11 cellular contexts compared by ENCODE assay signal in the genomic region with DNA sequence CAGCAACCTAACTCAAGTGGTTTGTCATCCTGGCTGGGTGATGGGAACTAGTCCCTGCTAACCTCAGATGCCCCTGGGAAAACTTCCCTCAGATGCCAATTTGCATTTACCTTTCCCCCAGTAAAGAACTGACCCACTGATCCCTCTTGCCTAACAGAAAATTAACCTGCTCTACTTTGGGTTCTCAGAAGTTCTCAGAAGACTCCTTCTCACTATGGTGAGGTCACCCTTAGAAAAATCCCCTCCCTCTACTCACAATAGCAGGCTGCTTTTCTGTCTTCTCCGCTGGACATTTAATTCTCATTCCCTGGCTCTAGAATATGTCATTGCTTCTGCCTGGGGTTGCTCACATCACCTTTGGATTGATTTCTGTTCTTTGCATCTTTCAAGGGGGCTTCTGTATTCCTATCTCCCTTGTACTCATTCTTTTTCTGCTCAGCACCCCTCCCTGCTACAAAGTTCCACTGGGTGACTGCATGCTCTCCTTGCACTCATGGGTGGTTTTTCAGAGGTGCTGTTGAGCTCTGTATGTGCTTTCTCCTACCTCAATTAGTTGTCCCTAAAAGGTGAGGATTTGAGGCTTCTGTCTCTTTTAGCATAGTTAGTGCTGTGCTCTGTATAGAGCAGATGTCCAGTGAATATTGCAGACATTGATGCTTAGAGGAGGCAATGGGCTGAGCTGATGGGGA. TPM values are rescaled to one million over a fixed set of nuclear protein-coding genes. Genes with fewer than 3 reads are reported as not detected.
A peak's percentile ranks its signal among the peaks of the same experiment; 100 is the strongest.
DNase-seq lines count a peak whose midpoint lies in the region; ATAC-seq, FAIRE-seq and TF ChIP-seq lines count a peak whose summit lies in the region.
"Had no signal": no experiment of that assay in that cellular context is flagged by ENCODE, and none has a peak within 500 bp of the region (broad histone marks: within the 10 kb centered on the region; RNA-seq: fewer than 3 reads in every experiment).

No MANE protein-coding gene starts in this region.

- H3K4me1 Mint-ChIP-seq in activated T-helper 1 cell treated with anti-CD3 and anti-CD28 coated beads, Interleukin-12 subunit alpha, Interleukin-12 subunit beta, Interleukin-2, Interleukin-4 antibody, amounts not matched to agents 30 ng/mL and 10 ng/mL and 1 ng/mL, durations not matched to agents 14 hours and 24 hours and 36 hours (ENCODE audit: low read depth) = peaks cover 41% of the 10 kb centered on the region
- H3K4me1 Mint-ChIP-seq in activated T-helper 2 cell treated with anti-CD3 and anti-CD28 coated beads, Interferon-gamma antibody, Interleukin-2, Interleukin-4, amounts not matched to agents 10 μg/mL and 5 μg/mL and 100 μg/mL, durations not matched to agents 14 hours and 24 hours and 36 hours (ENCODE audit: low read depth) = peaks cover 17% of the 10 kb centered on the region

- H3K27me3 ChIP-seq in GM06990 (replicated peaks; ENCODE audit: control insufficient read depth, insufficient read depth, low read length) = no peaks in the 10 kb centered on the region

- no peaks in the 10 kb centered on the region for H3K9me3 Mint-ChIP-seq in activated T-helper 1 cell treated with anti-CD3 and anti-CD28 coated beads, Interleukin-12 subunit alpha, Interleukin-12 subunit beta, Interleukin-2, Interleukin-4 antibody, amounts not matched to agents 30 ng/mL and 10 ng/mL and 1 ng/mL, durations not matched to agents 14 hours and 24 hours and 36 hours
- H3K9me3 Mint-ChIP-seq in activated T-helper 2 cell treated with anti-CD3 and anti-CD28 coated beads, Interferon-gamma antibody, Interleukin-2, Interleukin-4, amounts not matched to agents 10 μg/mL and 5 μg/mL and 100 μg/mL, durations not matched to agents 14 hours and 24 hours and 36 hours = no peaks in the 10 kb centered on the region

- no peaks in the 10 kb centered on the region for H3K36me3 ChIP-seq in GM06990 (ENCODE audit: control insufficient read depth, insufficient read depth, low read length)

- peak; percentile 56 for ATAC-seq in GM18909 (IDR thresholded peaks at IDR 0.05; ENCODE audit: poor library complexity, unreplicated experiment)
- ATAC-seq in HG02763 (IDR thresholded peaks at IDR 0.05; ENCODE audit: unreplicated experiment) = peak; percentile 46

- H3K27me3 Mint-ChIP-seq in activated T-helper 1 cell treated with anti-CD3 and anti-CD28 coated beads, Interleukin-12 subunit alpha, Interleukin-12 subunit beta, Interleukin-2, Interleukin-4 antibody, amounts not matched to agents 30 ng/mL and 10 ng/mL and 1 ng/mL, durations not matched to agents 14 hours and 24 hours and 36 hours (ENCODE audit: insufficient read depth) = no peaks in the 10 kb centered on the region
- H3K27me3 Mint-ChIP-seq in activated T-helper 2 cell treated with anti-CD3 and anti-CD28 coated beads, Interferon-gamma antibody, Interleukin-2, Interleukin-4, amounts not matched to agents 10 μg/mL and 5 μg/mL and 100 μg/mL, durations not matched to agents 14 hours and 24 hours and 36 hours (ENCODE audit: low read depth) = no peaks in the 10 kb centered on the region

- no peaks in the 10 kb centered on the region for H3K36me3 Mint-ChIP-seq in activated T-helper 1 cell treated with anti-CD3 and anti-CD28 coated beads, Interleukin-12 subunit alpha, Interleukin-12 subunit beta, Interleukin-2, Interleukin-4 antibody, amounts not matched to agents 30 ng/mL and 10 ng/mL and 1 ng/mL, durations not matched to agents 14 hours and 24 hours and 36 hours (ENCODE audit: low read depth)
- no peaks in the 10 kb centered on the region for H3K36me3 Mint-ChIP-seq in activated T-helper 2 cell treated with anti-CD3 and anti-CD28 coated beads, Interferon-gamma antibody, Interleukin-2, Interleukin-4, amounts not matched to agents 10 μg/mL and 5 μg/mL and 100 μg/mL, durations not matched to agents 14 hours and 24 hours and 36 hours (ENCODE audit: low read depth)

- H3K27ac Mint-ChIP-seq in activated T-helper 1 cell treated with anti-CD3 and anti-CD28 coated beads, Interleukin-12 subunit alpha, Interleukin-12 subunit beta, Interleukin-2, Interleukin-4 antibody, amounts not matched to agents 30 ng/mL and 10 ng/mL and 1 ng/mL, durations not matched to agents 14 hours and 24 hours and 36 hours = peak overlapping the region; percentile 11
- no peak overlapping the region for H3K27ac Mint-ChIP-seq in activated T-helper 2 cell treated with anti-CD3 and anti-CD28 coated beads, Interferon-gamma antibody, Interleukin-2, Interleukin-4, amounts not matched to agents 10 μg/mL and 5 μg/mL and 100 μg/mL, durations not matched to agents 14 hours and 24 hours and 36 hours

- no peak for TF ChIP-seq CTCF in GM06990 (IDR thresholded peaks at IDR 0.05; ENCODE audit: insufficient read depth, low read length, poor library complexity, severe bottlenecking)

- FAIRE-seq in urothelium cell line (lab: Jason Lieb, UNC) = no peak
- FAIRE-seq: astrocyte, TTC549 had no signal

- DNase-seq in GM06990 (ENCODE audit: extremely low read depth, insufficient read length) = peak; percentile 58
- DNase-seq in activated T-helper 1 cell treated with anti-CD3 and anti-CD28 coated beads, Interleukin-12 subunit alpha, Interleukin-12 subunit beta, Interleukin-2, Interleukin-4 antibody, amounts not matched to agents 30 ng/mL and 10 ng/mL and 1 ng/mL, durations not matched to agents 14 hours and 24 hours and 36 hours (ENCODE audit: low spot score) = no peak
- no peak for DNase-seq in urothelium cell line (ENCODE audit: low spot score)
- no peak for DNase-seq in stimulated activated CD4-positive, alpha-beta T cell treated with anti-CD3 and anti-CD28 coated beads, Interleukin-12 subunit alpha, Interleukin-12 subunit beta, amount 100 ng/mL, for 4 hours
- DNase-seq in activated T-helper 2 cell treated with anti-CD3 and anti-CD28 coated beads, Interferon-gamma antibody, Interleukin-2, Interleukin-4, amounts not matched to agents 10 μg/mL and 5 μg/mL and 100 μg/mL, durations not matched to agents 14 hours and 24 hours and 36 hours (ENCODE audit: low spot score) = no peak
- DNase-seq in cortex of kidney (lab: John Stamatoyannopoulos, UW) = no peak

- H3K4me3 ChIP-seq in GM06990 (replicated peaks; ENCODE audit: low read depth, low read length) = peak overlapping the region; percentile 36

- no peak overlapping the region for H3K4me3 Mint-ChIP-seq in activated T-helper 1 cell treated with anti-CD3 and anti-CD28 coated beads, Interleukin-12 subunit alpha, Interleukin-12 subunit beta, Interleukin-2, Interleukin-4 antibody, amounts not matched to agents 30 ng/mL and 10 ng/mL and 1 ng/mL, durations not matched to agents 14 hours and 24 hours and 36 hours
- H3K4me3 Mint-ChIP-seq in activated T-helper 2 cell treated with anti-CD3 and anti-CD28 coated beads, Interferon-gamma antibody, Interleukin-2, Interleukin-4, amounts not matched to agents 10 μg/mL and 5 μg/mL and 100 μg/mL, durations not matched to agents 14 hours and 24 hours and 36 hours (ENCODE audit: low read depth) = no peak overlapping the region

- intact Hi-C loops in activated T-helper 1 cell treated with anti-CD3 and anti-CD28 coated beads, Interleukin-12 subunit alpha, Interleukin-12 subunit beta, Interleukin-2, Interleukin-4 antibody, amounts not matched to agents 30 ng/mL and 10 ng/mL and 1 ng/mL, durations not matched to agents 14 hours and 24 hours and 36 hours (cut with micrococcal nuclease) = loop anchor here (2.0 kb wide), 1 partner anchor 18 kb away; no protein-coding TSS in a partner anchor
- intact Hi-C loops in activated T-helper 2 cell treated with anti-CD3 and anti-CD28 coated beads, Interferon-gamma antibody, Interleukin-2, Interleukin-4, amounts not matched to agents 10 μg/mL and 5 μg/mL and 100 μg/mL, durations not matched to agents 14 hours and 24 hours and 36 hours (cut with micrococcal nuclease) = no loop called here

RNA-seq across cellular contexts. Expression of a gene that starts 0.9 kb away (rescaled TPM):
- total RNA-seq in activated T-helper 1 cell treated with anti-CD3 and anti-CD28 coated beads, Interleukin-12 subunit alpha, Interleukin-12 subunit beta, Interleukin-2, Interleukin-4 antibody, amounts not matched to agents 30 ng/mL and 10 ng/mL and 1 ng/mL, durations not matched to agents 14 hours and 24 hours and 36 hours = 0.22 and 0.29 TPM in 2 replicates
- not detected in 2 replicates for total RNA-seq in activated T-helper 2 cell treated with anti-CD3 and anti-CD28 coated beads, Interferon-gamma antibody, Interleukin-2, Interleukin-4, amounts not matched to agents 10 μg/mL and 5 μg/mL and 100 μg/mL, durations not matched to agents 14 hours and 24 hours and 36 hours
- total RNA-seq: LHCN-M2 had no signal

RNA-seq across cellular contexts. Expression of a gene that starts 19.3 kb away (rescaled TPM):
- total RNA-seq in activated T-helper 1 cell treated with anti-CD3 and anti-CD28 coated beads, Interleukin-12 subunit alpha, Interleukin-12 subunit beta, Interleukin-2, Interleukin-4 antibody, amounts not matched to agents 30 ng/mL and 10 ng/mL and 1 ng/mL, durations not matched to agents 14 hours and 24 hours and 36 hours = 3.8 and 4.6 TPM in 2 replicates
- total RNA-seq in activated T-helper 2 cell treated with anti-CD3 and anti-CD28 coated beads, Interferon-gamma antibody, Interleukin-2, Interleukin-4, amounts not matched to agents 10 μg/mL and 5 μg/mL and 100 μg/mL, durations not matched to agents 14 hours and 24 hours and 36 hours = 5.5 and 6.3 TPM in 2 replicates

RNA-seq across cellular contexts. Expression of a gene that starts 39.1 kb away (rescaled TPM):
- 18.1 and 19.5 TPM in 2 replicates for total RNA-seq in activated T-helper 1 cell treated with anti-CD3 and anti-CD28 coated beads, Interleukin-12 subunit alpha, Interleukin-12 subunit beta, Interleukin-2, Interleukin-4 antibody, amounts not matched to agents 30 ng/mL and 10 ng/mL and 1 ng/mL, durations not matched to agents 14 hours and 24 hours and 36 hours
- total RNA-seq in activated T-helper 2 cell treated with anti-CD3 and anti-CD28 coated beads, Interferon-gamma antibody, Interleukin-2, Interleukin-4, amounts not matched to agents 10 μg/mL and 5 μg/mL and 100 μg/mL, durations not matched to agents 14 hours and 24 hours and 36 hours = 6.8 TPM in 2 replicates
- total RNA-seq: astrocyte, LHCN-M2 had no signal
